18 cellular contexts compared by ENCODE assay signal in genomic region chr18:59646228-59646945, GRCh38. TPM values are rescaled to one million over a fixed set of nuclear protein-coding genes. Genes with fewer than 3 reads are reported as not detected.
DNase-seq lines count a peak whose midpoint lies in the region; ATAC-seq, FAIRE-seq and TF ChIP-seq lines count a peak whose summit lies in the region.
"Had no signal": no experiment of that assay in that cellular context is flagged by ENCODE, and none has a peak within 500 bp of the region (broad histone marks: within the 10 kb centered on the region; RNA-seq: fewer than 3 reads in every experiment).

No MANE protein-coding gene starts in this region.

- no peaks in the 10 kb centered on the region for H3K79me2 ChIP-seq in OCI-LY7 (ENCODE audit: insufficient read depth, low read depth, low read length)

- H3K27ac Mint-ChIP-seq in activated CD4-positive, alpha-beta T cell treated with anti-CD3 and anti-CD28 coated beads, Interleukin-2, amount 10 ng/mL, durations not matched to agents 24 days and 14 days, result no peak overlapping the region

- H3K4me1 Mint-ChIP-seq in activated CD4-positive, alpha-beta T cell treated with anti-CD3 and anti-CD28 coated beads, Interleukin-2, amount 10 ng/mL, durations not matched to agents 24 days and 14 days, result no peaks in the 10 kb centered on the region

- H3K4me3 Mint-ChIP-seq in activated CD4-positive, alpha-beta T cell treated with anti-CD3 and anti-CD28 coated beads, Interleukin-2, amount 10 ng/mL, durations not matched to agents 24 days and 14 days, result no peak overlapping the region

- H3K27me3 ChIP-seq in aorta (ENCODE audit: control insufficient read depth in 1 of 2, insufficient read depth in 2 of 2, low read length in 1 of 2), result peaks cover 0 to 4% of the 10 kb centered on the region in 2 donors
- H3K27me3 ChIP-seq: gastroesophageal sphincter had no signal

- intact Hi-C loops in OCI-LY7 (cut with micrococcal nuclease; ENCODE audit: unreplicated experiment), result no loop called here
- intact Hi-C loops in aorta (cut with DNase I), result no loop called here
- intact Hi-C loops in activated CD4-positive, alpha-beta T cell treated with anti-CD3 and anti-CD28 coated beads, Interleukin-2, amount 10 ng/mL, durations not matched to agents 24 days and 14 days (cut with micrococcal nuclease), result no loop called here

- H3K4me2 ChIP-seq in A549, result no peak overlapping the region
- H3K4me2 ChIP-seq in OCI-LY7 (ENCODE audit: low read length), result no peak overlapping the region
- H3K4me2 ChIP-seq: PC-9 had no signal

- H3K27ac ChIP-seq in A549 (no peak overlapping the region), OCI-LY7 (ENCODE audit: low read depth, low read length, poor library complexity, severe bottlenecking) (no peak overlapping the region), aorta (ENCODE audit: low read depth in 1 of 2, low read length in 2 of 2) (no peak overlapping the region)
- H3K27ac ChIP-seq: gastroesophageal sphincter, PC-9, VCaP had no signal

- ATAC-seq in A549 (no peak), HG02763 (IDR thresholded peaks at IDR 0.05; ENCODE audit: unreplicated experiment) (no peak), aorta (ENCODE audit: low FRiP score) (no peak)
- ATAC-seq: gastroesophageal sphincter, GM12878 had no signal

- H3K9me2 ChIP-seq in OCI-LY7 (ENCODE audit: insufficient read depth, low read length), result no peaks in the 10 kb centered on the region

- H2AFZ ChIP-seq in OCI-LY7 (ENCODE audit: low read length), result no peak overlapping the region
- H2AFZ ChIP-seq: PC-9 had no signal

- no peak for TF ChIP-seq RAD21 in A549 (conservative IDR thresholded peaks at IDR 0.05 in 1 of 2, IDR thresholded peaks at IDR 0.05 in 1 of 2)

- no peaks in the 10 kb centered on the region for H3K27me3 Mint-ChIP-seq in activated CD4-positive, alpha-beta T cell treated with anti-CD3 and anti-CD28 coated beads, Interleukin-2, amount 10 ng/mL, durations not matched to agents 24 days and 14 days

- no peak for TF ChIP-seq EP300 in A549 (IDR thresholded peaks at IDR 0.05)

- no TSS peak for BruUV-seq in OCI-LY7 (replicated peaks; lab: Mats Ljungman, UMichigan)

- FAIRE-seq in A549 (lab: Jason Lieb, UNC), result no peak
- FAIRE-seq: GM12878, HTR-8/SVneo, islet of Langerhans had no signal

- H3K9me3 ChIP-seq in A549, result no peaks in the 10 kb centered on the region
- H3K9me3 ChIP-seq in OCI-LY7 (ENCODE audit: low read length), result no peaks in the 10 kb centered on the region
- H3K9me3 ChIP-seq in aorta (ENCODE audit: control insufficient read depth, low read length), result no peaks in the 10 kb centered on the region
- H3K9me3 ChIP-seq: gastroesophageal sphincter had no signal

- H3K4me1 ChIP-seq in A549, result no peaks in the 10 kb centered on the region
- H3K4me1 ChIP-seq in OCI-LY7 (ENCODE audit: insufficient read depth, low read length, poor library complexity, severe bottlenecking), result no peaks in the 10 kb centered on the region
- no peaks in the 10 kb centered on the region for H3K4me1 ChIP-seq in aorta (ENCODE audit: control insufficient read depth in 1 of 2, insufficient read depth in 2 of 2, low read length in 2 of 2)
- H3K4me1 ChIP-seq: gastroesophageal sphincter had no signal

- H3K36me3 ChIP-seq in OCI-LY7 (ENCODE audit: insufficient read depth, low read length) (no peaks in the 10 kb centered on the region), aorta (ENCODE audit: control insufficient read depth in 1 of 2, insufficient read depth in 2 of 2, low read length in 1 of 2) (no peaks in the 10 kb centered on the region)
- H3K36me3 ChIP-seq: gastroesophageal sphincter had no signal

- 0 out of 3 replicates have a peak, but pooled peaks have one; percentile 4 for TF ChIP-seq CTCF in A549 (IDR thresholded peaks at IDR 0.05)
- TF ChIP-seq CTCF in GM12875 (IDR thresholded peaks at IDR 0.05; ENCODE audit: borderline replicate concordance, insufficient read depth, low read depth, low read length), result peak; percentile 15; the same call in 1 of the 2 replicates
- TF ChIP-seq CTCF in OCI-LY7 (conservative IDR thresholded peaks at IDR 0.05; ENCODE audit: low read length), result 0 out of 2 replicates have a peak, but pooled peaks have one; percentile 21

- no peaks in the 10 kb centered on the region for H3K9me3 Mint-ChIP-seq in activated CD4-positive, alpha-beta T cell treated with anti-CD3 and anti-CD28 coated beads, Interleukin-2, amount 10 ng/mL, durations not matched to agents 24 days and 14 days

- no peaks in the 10 kb centered on the region for H3K36me3 Mint-ChIP-seq in activated CD4-positive, alpha-beta T cell treated with anti-CD3 and anti-CD28 coated beads, Interleukin-2, amount 10 ng/mL, durations not matched to agents 24 days and 14 days (ENCODE audit: low read depth)

- no peaks in the 10 kb centered on the region for H4K20me1 ChIP-seq in OCI-LY7 (ENCODE audit: insufficient read depth, low read length)

- WGBS in A549 (ENCODE audit: missing lambda C conversion rate), result 53% methylated on average over 11 of the region's 11 CpGs
- 59 to 66% methylated on average over 11 of the region's 11 CpGs for WGBS in aorta, 2 donors

- DNase-seq in A549 (ENCODE audit: low read depth in 1 of 2, low spot score in 1 of 2), result no peak
- DNase-seq in OCI-LY7 (ENCODE audit: low spot score), result no peak
- peak; percentile 31 for DNase-seq in iPS-NIHi11 (ENCODE audit: low spot score)
- DNase-seq in aorta, result no peak
- DNase-seq in epidermal melanocyte (ENCODE audit: insufficient read length, low spot score), result no peak
- DNase-seq in activated CD4-positive, alpha-beta T cell treated with anti-CD3 and anti-CD28 coated beads, Interleukin-2, amount 10 ng/mL, durations not matched to agents 24 days and 14 days, result no peak
- DNase-seq: activated naive CD4-positive, alpha-beta T cell treated with Interleukin-2 at 50 U/mL for 16 hours; NCI-H1048; NCI-H226; occipital lobe; PC-9 had no signal

- POLR2A ChIA-PET in A549 (lab: Yijun Ruan, JAX), result no interaction called here
- POLR2A ChIA-PET in OCI-LY7 (lab: Charles Lee), result no interaction called here

- no peak for TF ChIP-seq POLR2A in A549 (IDR thresholded peaks at IDR 0.05; ENCODE audit: low read length)

- CTCF ChIA-PET in A549 (lab: Yijun Ruan, JAX), result interaction anchor here (1.0 to 1.4 kb wide), 2 partner anchors 14 to 187 kb away, joined by 3 read pairs; no protein-coding TSS in a partner anchor
- CTCF ChIA-PET in OCI-LY7 (lab: Charles Lee; ENCODE audit: unreplicated experiment), result no interaction called here

- H3K4me3 ChIP-seq in A549 (no peak overlapping the region), GM12875 (ENCODE audit: low read depth, low read length) (no peak overlapping the region), OCI-LY7 (ENCODE audit: low read depth, low read length, poor library complexity, severe bottlenecking) (no peak overlapping the region), aorta (ENCODE audit: low read length in 2 of 2) (no peak overlapping the region)
- H3K4me3 ChIP-seq: gastroesophageal sphincter, GM12878, PC-9 had no signal

TF ChIP-seq in A549, 52 proteins besides CTCF, POLR2A, EP300 and RAD21:
- TF ChIP-seq RCOR1 (IDR thresholded peaks at IDR 0.05; ENCODE audit: low read depth, low read length), result no peak

RNA-seq across cellular contexts. Expression of gene CCBE1, which starts 50.8 kb away (rescaled TPM):
- 3.0 and 4.3 TPM in 2 replicates for polyA plus RNA-seq in A549 (2011; rRNA removed)
- polyA plus RNA-seq in A549 (2012; cell fraction: cytosol; rRNA removed), result 3.8 and 3.9 TPM in 2 replicates
- 6.3 and 8.2 TPM in 2 replicates for polyA plus RNA-seq in A549 (2012; cell fraction: nucleus; rRNA removed)
- polyA plus RNA-seq in A549 (2017; fragmentation: RNase III; extraction: RNeasy Plus Mini Kit Qiagen cat#74134 plus additional on column Dnase treatment), result 9.7 to 10.4 TPM (median 9.9 TPM) in 3 replicates
- polyA minus RNA-seq in A549 (2011; rRNA and poly(A)+ RNA removed), result 3.7 and 5.5 TPM in 2 replicates
- total RNA-seq in OCI-LY7 (2014; rRNA removed; shearing (Covaris generic)), result 0.08 and 0.16 TPM in 2 replicates
- 0.70 and 0.85 TPM in 2 replicates for total RNA-seq in OCI-LY7 (2022)
- total RNA-seq in aorta, result under 1 TPM in 1 of 2 donors, not detected in 1; 0.36 TPM
- under 1 TPM in 1 of 2 donors, not detected in 1; 0.61 TPM for polyA plus RNA-seq in aorta
- not detected in 2 replicates for total RNA-seq in activated CD4-positive, alpha-beta T cell treated with anti-CD3 and anti-CD28 coated beads, Interleukin-2, amount 10 ng/mL, durations not matched to agents 24 days and 14 days
